In genomic region chr1:197141556-197141955, GRCh38 we compare ENCODE assay signal across 2 cellular contexts.
TF ChIP-seq lines count a peak whose summit lies in the region.

No MANE protein-coding gene starts in this region.

TF ChIP-seq in SK-N-SH, 30 proteins besides CTCF, POLR2A, EP300 and RAD21:
- no peak for TF ChIP-seq TAF1 (IDR thresholded peaks at IDR 0.05; ENCODE audit: borderline replicate concordance, low read depth, low read length)

TF ChIP-seq in SK-N-SH treated with all-trans-retinoic acid at 6 μM for 48 hours, 23 proteins besides CTCF, POLR2A, EP300 and RAD21:
- TF ChIP-seq ZC3H10 (CRISPR knock-in tag; IDR thresholded peaks at IDR 0.05): no peak
- no peak for TF ChIP-seq ZFP3 (CRISPR knock-in tag; IDR thresholded peaks at IDR 0.05)
- no peak for TF ChIP-seq ARNTL (CRISPR knock-in tag; IDR thresholded peaks at IDR 0.05; ENCODE audit: borderline replicate concordance, low read depth)
- TF ChIP-seq, protein P1, sequence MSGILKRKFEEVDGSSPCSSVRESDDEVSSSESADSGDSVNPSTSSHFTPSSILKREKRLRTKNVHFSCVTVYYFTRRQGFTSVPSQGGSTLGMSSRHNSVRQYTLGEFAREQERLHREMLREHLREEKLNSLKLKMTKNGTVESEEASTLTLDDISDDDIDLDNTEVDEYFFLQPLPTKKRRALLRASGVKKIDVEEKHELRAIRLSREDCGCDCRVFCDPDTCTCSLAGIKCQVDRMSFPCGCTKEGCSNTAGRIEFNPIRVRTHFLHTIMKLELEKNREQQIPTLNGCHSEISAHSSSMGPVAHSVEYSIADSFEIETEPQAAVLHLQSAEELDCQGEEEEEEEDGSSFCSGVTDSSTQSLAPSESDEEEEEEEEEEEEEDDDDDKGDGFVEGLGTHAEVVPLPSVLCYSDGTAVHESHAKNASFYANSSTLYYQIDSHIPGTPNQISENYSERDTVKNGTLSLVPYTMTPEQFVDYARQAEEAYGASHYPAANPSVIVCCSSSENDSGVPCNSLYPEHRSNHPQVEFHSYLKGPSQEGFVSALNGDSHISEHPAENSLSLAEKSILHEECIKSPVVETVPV (CRISPR knock-in tag; IDR thresholded peaks at IDR 0.05): no peak
- no peak for TF ChIP-seq BACH2 (CRISPR knock-in tag; IDR thresholded peaks at IDR 0.05; ENCODE audit: borderline replicate concordance)
- TF ChIP-seq, protein P2, sequence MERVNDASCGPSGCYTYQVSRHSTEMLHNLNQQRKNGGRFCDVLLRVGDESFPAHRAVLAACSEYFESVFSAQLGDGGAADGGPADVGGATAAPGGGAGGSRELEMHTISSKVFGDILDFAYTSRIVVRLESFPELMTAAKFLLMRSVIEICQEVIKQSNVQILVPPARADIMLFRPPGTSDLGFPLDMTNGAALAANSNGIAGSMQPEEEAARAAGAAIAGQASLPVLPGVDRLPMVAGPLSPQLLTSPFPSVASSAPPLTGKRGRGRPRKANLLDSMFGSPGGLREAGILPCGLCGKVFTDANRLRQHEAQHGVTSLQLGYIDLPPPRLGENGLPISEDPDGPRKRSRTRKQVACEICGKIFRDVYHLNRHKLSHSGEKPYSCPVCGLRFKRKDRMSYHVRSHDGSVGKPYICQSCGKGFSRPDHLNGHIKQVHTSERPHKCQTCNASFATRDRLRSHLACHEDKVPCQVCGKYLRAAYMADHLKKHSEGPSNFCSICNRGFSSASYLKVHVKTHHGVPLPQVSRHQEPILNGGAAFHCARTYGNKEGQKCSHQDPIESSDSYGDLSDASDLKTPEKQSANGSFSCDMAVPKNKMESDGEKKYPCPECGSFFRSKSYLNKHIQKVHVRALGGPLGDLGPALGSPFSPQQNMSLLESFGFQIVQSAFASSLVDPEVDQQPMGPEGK (CRISPR knock-in tag; IDR thresholded peaks at IDR 0.05; ENCODE audit: borderline replicate concordance): no peak
- TF ChIP-seq ZNF8 (CRISPR knock-in tag; IDR thresholded peaks at IDR 0.05): no peak
- TF ChIP-seq CSDC2 (CRISPR knock-in tag; IDR thresholded peaks at IDR 0.05): no peak
